In the genomic region with DNA sequence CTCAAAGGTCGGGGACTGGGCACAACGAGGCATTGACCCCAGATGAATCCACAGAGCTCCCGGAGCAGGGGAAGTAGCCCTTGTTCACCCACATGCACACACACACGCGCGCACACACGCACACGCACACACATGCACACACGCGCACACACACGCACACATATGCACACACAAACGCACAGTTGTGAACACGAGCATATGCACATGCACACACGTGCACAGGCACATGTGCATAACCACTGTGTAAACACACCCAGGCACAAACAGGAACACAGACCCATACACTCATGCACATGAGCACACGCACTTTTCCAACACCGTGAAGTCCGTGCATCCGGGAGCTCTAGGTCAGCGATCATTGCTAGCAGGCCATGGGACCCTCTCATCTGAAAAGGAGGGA, we compare ENCODE assay signal across 17 cellular contexts.
DNase-seq lines count a peak whose midpoint lies in the region; ATAC-seq and TF ChIP-seq lines count a peak whose summit lies in the region.
"Had no signal": no experiment of that assay in that cellular context is flagged by ENCODE, and none has a peak within 500 bp of the region (broad histone marks: within the 10 kb centered on the region; RNA-seq: fewer than 3 reads in every experiment).

No MANE protein-coding gene starts in this region.

- ATAC-seq in Right ventricle myocardium superior (ENCODE audit: poor library complexity) (no peak), GM21529 (IDR thresholded peaks at IDR 0.05; ENCODE audit: unreplicated experiment) (no peak), HG03025 (IDR thresholded peaks at IDR 0.05; ENCODE audit: low FRiP score, unreplicated experiment) (no peak)
- ATAC-seq: GM23338 had no signal

- H3K9me3 Mint-ChIP-seq in neural progenitor cell = no peaks in the 10 kb centered on the region
- H3K9me3 Mint-ChIP-seq: CD14-positive monocyte; CD4-positive, alpha-beta memory T cell; GM23338; HFFc6; IgD-negative memory B cell had no signal

- H2AFZ ChIP-seq in neural progenitor cell (replicated peaks) = no peak overlapping the region
- H2AFZ ChIP-seq: GM23338 had no signal

- no peak overlapping the region for H3K56ac ChIP-seq in mesendoderm (ENCODE audit: low read length)

- H3K79me2 ChIP-seq in neural progenitor cell (ENCODE audit: low read depth) = no peaks in the 10 kb centered on the region
- no peaks in the 10 kb centered on the region for H3K79me2 ChIP-seq in mesendoderm (ENCODE audit: control insufficient read depth, insufficient read depth, low read length)

- no peak for TF ChIP-seq CTCF in right atrium auricular region (IDR thresholded peaks at IDR 0.05)
- no peak for TF ChIP-seq CTCF in HEK293 (tag by site-specific recombination; IDR thresholded peaks at IDR 0.05)
- TF ChIP-seq CTCF in neural progenitor cell (IDR thresholded peaks at IDR 0.05) = no peak

- H2BK15ac ChIP-seq in mesendoderm (replicated peaks; ENCODE audit: low read depth) = no peak overlapping the region

- H2BK5ac ChIP-seq in mesendoderm (ENCODE audit: low read length) = no peak overlapping the region

- POLR2A ChIA-PET in HEK293 (lab: Yijun Ruan, JAX) = no interaction called here

- peak; percentile 29 for DNase-seq in Right ventricle myocardium superior
- DNase-seq in right atrium auricular region (ENCODE audit: low spot score) = no peak
- DNase-seq in neural progenitor cell (ENCODE audit: low spot score) = no peak
- no peak for DNase-seq in mesendoderm
- DNase-seq: 8988T; CD4-positive, alpha-beta memory T cell; DMS79 treated with DMSO at 0.1 percent for 48 hours; GF-D8; HCEC 1CT; HFFc6 had no signal

- no peak overlapping the region for H3K23ac ChIP-seq in mesendoderm (ENCODE audit: low read length)

- H3K27me3 ChIP-seq in right atrium auricular region (no peaks in the 10 kb centered on the region), neural progenitor cell (no peaks in the 10 kb centered on the region), mesendoderm (ENCODE audit: insufficient read depth, low read length, poor library complexity) (no peaks in the 10 kb centered on the region)

- H3K79me1 ChIP-seq in mesendoderm (ENCODE audit: low read length) = no peaks in the 10 kb centered on the region

- H3K9ac ChIP-seq in neural progenitor cell (no peak overlapping the region), mesendoderm (ENCODE audit: low read length) (no peak overlapping the region)
- H3K9ac ChIP-seq: BLaER1 had no signal

- no peak overlapping the region for H3K4ac ChIP-seq in mesendoderm (ENCODE audit: low read depth, low read length)

- no peaks in the 10 kb centered on the region for H3K4me1 ChIP-seq in right atrium auricular region
- no peaks in the 10 kb centered on the region for H3K4me1 ChIP-seq in HEK293 (ENCODE audit: control insufficient read depth, insufficient read depth, low read length)
- peaks cover 4% of the 10 kb centered on the region for H3K4me1 ChIP-seq in neural progenitor cell
- H3K4me1 ChIP-seq in mesendoderm (ENCODE audit: control insufficient read depth, low read depth, low read length) = no peaks in the 10 kb centered on the region

- H3K27ac ChIP-seq in right atrium auricular region = no peak overlapping the region
- no peak overlapping the region for H3K27ac ChIP-seq in HEK293 (ENCODE audit: extremely low read depth, low read depth, low read length)
- no peak overlapping the region for H3K27ac ChIP-seq in neural progenitor cell
- no peak overlapping the region for H3K27ac ChIP-seq in mesendoderm (ENCODE audit: low read depth, low read length)
- H3K27ac ChIP-seq: BLaER1 had no signal

- CTCF ChIA-PET in HEK293 (lab: Yijun Ruan, JAX) = interaction anchor here (0.6 to 0.7 kb wide), 2 partner anchors 53 to 108 kb away, joined by 3 read pairs; no protein-coding TSS in a partner anchor

- H3K27ac Mint-ChIP-seq in neural progenitor cell = peak overlapping the region; percentile 60
- H3K27ac Mint-ChIP-seq: CD4-positive, alpha-beta memory T cell; GM23338; HFFc6; IgD-negative memory B cell had no signal

- no peaks in the 10 kb centered on the region for H3F3A ChIP-seq in neural progenitor cell (ENCODE audit: low read depth)

- H3K4me3 ChIP-seq in right atrium auricular region (no peak overlapping the region), HEK293 (ENCODE audit: low read depth, low read length) (no peak overlapping the region), neural progenitor cell (no peak overlapping the region), mesendoderm (ENCODE audit: low read length) (no peak overlapping the region)
- H3K4me3 ChIP-seq: BLaER1, GM23338 had no signal

- WGBS in mesendoderm (ENCODE audit: extremely low coverage, insufficient coverage, low lambda C conversion rate) = no CpG with 5 or more reads among the region's 19 CpGs

- peaks cover 31% of the 10 kb centered on the region for H3K4me1 Mint-ChIP-seq in neural progenitor cell
- H3K4me1 Mint-ChIP-seq: CD14-positive monocyte; CD4-positive, alpha-beta memory T cell; GM23338; IgD-negative memory B cell had no signal

- H2BK120ac ChIP-seq in mesendoderm (ENCODE audit: low read depth, low read length) = no peak overlapping the region

- H3K36me3 Mint-ChIP-seq in neural progenitor cell = no peaks in the 10 kb centered on the region
- H3K36me3 Mint-ChIP-seq: CD14-positive monocyte; CD4-positive, alpha-beta memory T cell; IgD-negative memory B cell had no signal

- H3K9me3 ChIP-seq in right atrium auricular region (no peaks in the 10 kb centered on the region), HEK293 (ENCODE audit: control insufficient read depth, insufficient read depth, low read depth, low read length) (no peaks in the 10 kb centered on the region), neural progenitor cell (ENCODE audit: low read depth) (no peaks in the 10 kb centered on the region)
- H3K9me3 ChIP-seq: BLaER1 had no signal

- no peak overlapping the region for H2AK5ac ChIP-seq in mesendoderm (ENCODE audit: low read length)

- no peak overlapping the region for H4K5ac ChIP-seq in mesendoderm (ENCODE audit: low read length)

- H3K27me3 Mint-ChIP-seq in neural progenitor cell (ENCODE audit: insufficient read depth, low read depth) = peaks cover 7% of the 10 kb centered on the region

- H4K20me1 ChIP-seq in neural progenitor cell (ENCODE audit: low read depth) = no peaks in the 10 kb centered on the region

- H3K36me3 ChIP-seq in right atrium auricular region (no peaks in the 10 kb centered on the region), HEK293 (ENCODE audit: control insufficient read depth in 2 of 2, insufficient read depth in 1 of 2, low read length in 2 of 2) (no peaks in the 10 kb centered on the region), neural progenitor cell (no peaks in the 10 kb centered on the region), mesendoderm (ENCODE audit: control insufficient read depth, insufficient read depth, low read length) (no peaks in the 10 kb centered on the region)
- H3K36me3 ChIP-seq: BLaER1 had no signal

- H4K8ac ChIP-seq in mesendoderm (ENCODE audit: low read depth, low read length) = no peak overlapping the region

- H3K4me2 ChIP-seq in neural progenitor cell = no peak overlapping the region
- no peak overlapping the region for H3K4me2 ChIP-seq in mesendoderm (ENCODE audit: low read length)
- H3K4me2 ChIP-seq: BLaER1, GM23338 had no signal

- H3K4me3 Mint-ChIP-seq in neural progenitor cell = no peak overlapping the region
- H3K4me3 Mint-ChIP-seq: CD14-positive monocyte; CD4-positive, alpha-beta memory T cell; GM23338; HFFc6; IgD-negative memory B cell had no signal

- intact Hi-C loops in Right ventricle myocardium superior (cut with DNase I) = loop anchor here (10.0 kb wide), 1 partner anchor 263 kb away; no protein-coding TSS in a partner anchor

- no peak overlapping the region for H3K18ac ChIP-seq in mesendoderm (ENCODE audit: low read length)

TF ChIP-seq in HEK293, 187 proteins besides CTCF, POLR2A, EP300 and RAD21:
- no peak for TF ChIP-seq REPIN1 (tag by site-specific recombination; IDR thresholded peaks at IDR 0.05; ENCODE audit: low read depth)
- TF ChIP-seq ZSCAN4 (tag by site-specific recombination; IDR thresholded peaks at IDR 0.05) = peak; percentile 87
- TF ChIP-seq KLF1 (tag by site-specific recombination; IDR thresholded peaks at IDR 0.05) = no peak
- TF ChIP-seq ZNF292 (tag by site-specific recombination; IDR thresholded peaks at IDR 0.05; ENCODE audit: borderline replicate concordance, low read depth) = no peak
